ENCODE assay signal across 9 cellular contexts in genomic region chr1:114458208-114458777, GRCh38. TPM values are rescaled to one million over a fixed set of nuclear protein-coding genes. Genes with fewer than 3 reads are reported as not detected.
DNase-seq lines count a peak whose midpoint lies in the region; ATAC-seq, FAIRE-seq and TF ChIP-seq lines count a peak whose summit lies in the region.
"Had no signal": no experiment of that assay in that cellular context is flagged by ENCODE, and none has a peak within 500 bp of the region (broad histone marks: within the 10 kb centered on the region; RNA-seq: fewer than 3 reads in every experiment).

No MANE protein-coding gene starts in this region.

- peak; percentile 39 for ATAC-seq in HepG2

- H3K79me2 ChIP-seq in HepG2 (ENCODE audit: insufficient read depth, low read length): peaks cover 29% of the 10 kb centered on the region

- peaks cover 13% of the 10 kb centered on the region for H3K4me1 Mint-ChIP-seq in CD14-positive monocyte
- peaks cover 17% of the 10 kb centered on the region for H3K4me1 Mint-ChIP-seq in activated T-helper 2 cell treated with anti-CD3 and anti-CD28 coated beads, Interferon-gamma antibody, Interleukin-2, Interleukin-4, amounts not matched to agents 10 μg/mL and 5 μg/mL and 100 μg/mL, durations not matched to agents 14 hours and 24 hours and 36 hours (ENCODE audit: low read depth)

- H2AFZ ChIP-seq in HepG2 (ENCODE audit: low read length): no peak overlapping the region

- peaks cover 1 to 11% (median 6%) of the 10 kb centered on the region in 7 donors for H3K9me3 Mint-ChIP-seq in CD14-positive monocyte
- H3K9me3 Mint-ChIP-seq in activated T-helper 2 cell treated with anti-CD3 and anti-CD28 coated beads, Interferon-gamma antibody, Interleukin-2, Interleukin-4, amounts not matched to agents 10 μg/mL and 5 μg/mL and 100 μg/mL, durations not matched to agents 14 hours and 24 hours and 36 hours: peaks cover 13% of the 10 kb centered on the region

- H3K9me3 ChIP-seq in HepG2 (ENCODE audit: low read length): no peaks in the 10 kb centered on the region

- H4K20me1 ChIP-seq in HepG2 (ENCODE audit: insufficient read depth, low read length): no peaks in the 10 kb centered on the region

- TF ChIP-seq POLR2A in HepG2 (IDR thresholded peaks at IDR 0.05; ENCODE audit: insufficient read depth in 1 of 2, low read depth in 2 of 2, low read length in 2 of 2): no peak

- H3K4me3 Mint-ChIP-seq in CD14-positive monocyte: peak overlapping the region in 1 of 2 donors; percentile 46
- no peak overlapping the region for H3K4me3 Mint-ChIP-seq in activated T-helper 2 cell treated with anti-CD3 and anti-CD28 coated beads, Interferon-gamma antibody, Interleukin-2, Interleukin-4, amounts not matched to agents 10 μg/mL and 5 μg/mL and 100 μg/mL, durations not matched to agents 14 hours and 24 hours and 36 hours (ENCODE audit: low read depth)

- no peaks in the 10 kb centered on the region for H3K27me3 Mint-ChIP-seq in CD14-positive monocyte (ENCODE audit: low read depth in 3 of 3)
- H3K27me3 Mint-ChIP-seq in activated T-helper 2 cell treated with anti-CD3 and anti-CD28 coated beads, Interferon-gamma antibody, Interleukin-2, Interleukin-4, amounts not matched to agents 10 μg/mL and 5 μg/mL and 100 μg/mL, durations not matched to agents 14 hours and 24 hours and 36 hours (ENCODE audit: low read depth): no peaks in the 10 kb centered on the region

- peak overlapping the region; percentile 42 for H3K9ac ChIP-seq in HepG2 (ENCODE audit: insufficient read depth, low read depth, low read length)

- TF ChIP-seq RAD21 in HepG2 (CRISPR knock-in tag; IDR thresholded peaks at IDR 0.05): no peak

- POLR2A ChIA-PET in HepG2 (lab: Yijun Ruan, JAX): interaction anchor here (1.2 to 2.5 kb wide), 3 partner anchors 9 to 10 kb away, joined by 3 to 12 read pairs (median 5); no protein-coding TSS in a partner anchor

- peaks cover 73 to 74% of the 10 kb centered on the region in 2 donors for H3K36me3 Mint-ChIP-seq in CD14-positive monocyte
- peaks cover 88% of the 10 kb centered on the region for H3K36me3 Mint-ChIP-seq in activated T-helper 2 cell treated with anti-CD3 and anti-CD28 coated beads, Interferon-gamma antibody, Interleukin-2, Interleukin-4, amounts not matched to agents 10 μg/mL and 5 μg/mL and 100 μg/mL, durations not matched to agents 14 hours and 24 hours and 36 hours (ENCODE audit: low read depth)

- TF ChIP-seq EP300 in HepG2 (IDR thresholded peaks at IDR 0.05; ENCODE audit: low read depth in 2 of 2, low read length in 2 of 2): peak in 1 of 2 experiments; percentile 69; a peak in 2 of 4 replicates
- peak; percentile 45; the same call in 1 of the 2 replicates for TF ChIP-seq EP300 in HepG2 (CRISPR knock-in tag; IDR thresholded peaks at IDR 0.05; ENCODE audit: borderline replicate concordance)

- peaks cover 16 to 45% of the 10 kb centered on the region in 2 experiments for H3K36me3 ChIP-seq in HepG2 (replicated peaks in 1 of 2; ENCODE audit: control insufficient read depth in 1 of 2, insufficient read depth in 2 of 2, low read length in 2 of 2)

- H3K4me1 ChIP-seq in HepG2 (ENCODE audit: insufficient read depth, low read length): peaks cover 69% of the 10 kb centered on the region

- CTCF ChIA-PET in HepG2 (lab: Yijun Ruan, JAX; ENCODE audit: low intra/inter-chr PET ratio, low total read pairs): no interaction called here

- FAIRE-seq in HepG2 (lab: Jason Lieb, UNC): peak; percentile 63

- H3K27ac ChIP-seq in HepG2 (ENCODE audit: extremely low read length, insufficient read depth, low read length): peak overlapping the region; percentile 92

- intact Hi-C loops in CD14-positive monocyte (cut with micrococcal nuclease) (loop anchor here in 1 of 2 donors (10.0 kb wide), 1 partner anchor 57 kb away; the partner anchor contains the start of gene TRIM33), HepG2 (cut with micrococcal nuclease; ENCODE audit: unreplicated experiment) (loop anchor here (1.0 kb wide), 1 partner anchor 9 kb away; no protein-coding TSS in a partner anchor)
- intact Hi-C loops in activated T-helper 2 cell treated with anti-CD3 and anti-CD28 coated beads, Interferon-gamma antibody, Interleukin-2, Interleukin-4, amounts not matched to agents 10 μg/mL and 5 μg/mL and 100 μg/mL, durations not matched to agents 14 hours and 24 hours and 36 hours (cut with micrococcal nuclease): no loop called here

- peak overlapping the region; percentile 83 to 95 (median 90) for H3K27ac Mint-ChIP-seq in CD14-positive monocyte
- H3K27ac Mint-ChIP-seq in activated T-helper 2 cell treated with anti-CD3 and anti-CD28 coated beads, Interferon-gamma antibody, Interleukin-2, Interleukin-4, amounts not matched to agents 10 μg/mL and 5 μg/mL and 100 μg/mL, durations not matched to agents 14 hours and 24 hours and 36 hours: peak overlapping the region; percentile 50

- DNase-seq in CD14-positive monocyte (ENCODE audit: low spot score) (peak; percentile 75), HS-27A (ENCODE audit: low read depth) (peak; percentile 50), HepG2 (ENCODE audit: low spot score) (peak; percentile 77), ureter (ENCODE audit: low spot score) (no peak), NCI-H446 treated with DMSO at 0.1 percent for 48 hours (lab: John Stamatoyannopoulos, UW) (no peak), germinal center (ENCODE audit: low spot score) (no peak), HuH-7 (ENCODE audit: low spot score) (no peak)
- DNase-seq in activated T-helper 2 cell treated with anti-CD3 and anti-CD28 coated beads, Interferon-gamma antibody, Interleukin-2, Interleukin-4, amounts not matched to agents 10 μg/mL and 5 μg/mL and 100 μg/mL, durations not matched to agents 14 hours and 24 hours and 36 hours (ENCODE audit: low spot score): no peak
- DNase-seq: NCI-H2081 treated with DMSO at 0.1 percent for 48 hours had no signal

- H3K27me3 ChIP-seq in HepG2 (ENCODE audit: control insufficient read depth in 1 of 2, insufficient read depth in 2 of 2, low read length in 2 of 2): no peaks in the 10 kb centered on the region

- TF ChIP-seq CTCF in CD14-positive monocyte (IDR thresholded peaks at IDR 0.05) (no peak), HepG2 (CRISPR knock-in tag; IDR thresholded peaks at IDR 0.05) (no peak)

- peak overlapping the region; percentile 62 for H3K4me2 ChIP-seq in HepG2 (ENCODE audit: low read depth, low read length)

- BruUV-seq in HepG2 (replicated peaks; lab: Mats Ljungman, UMichigan): TSS peak; percentile 8

- H3K4me3 ChIP-seq in HepG2 (replicated peaks in 1 of 3; ENCODE audit: insufficient read depth in 1 of 3, low read depth in 2 of 3, low read length in 3 of 3): peak overlapping the region in 2 of 3 experiments; percentile 18 to 29; a peak in 1 of 6 replicates

- in situ Hi-C loops in HepG2 (cut with HindIII; ENCODE audit: extremely low pct_ligation_motif_present, low pct_unique_long_range_greater_than_20kb): loop anchor here (5.0 kb wide), 1 partner anchor 34 kb away; no protein-coding TSS in a partner anchor

TF ChIP-seq in HepG2, 621 proteins besides CTCF, POLR2A, EP300 and RAD21 (continues in another document):
- TF ChIP-seq MED1 (CRISPR knock-in tag; IDR thresholded peaks at IDR 0.05) (peak; percentile 52; the same call in 1 of the 2 replicates), ARNTL (CRISPR knock-in tag; IDR thresholded peaks at IDR 0.05) (no peak), AGO1 (IDR thresholded peaks at IDR 0.05; ENCODE audit: low read depth, low read length, poor library complexity, severe bottlenecking) (no peak), ZNF12 (CRISPR knock-in tag; IDR thresholded peaks at IDR 0.05) (peak; percentile 56; the same call in 1 of the 2 replicates), MAFK (conservative IDR thresholded peaks at IDR 0.05 in 1 of 2, IDR thresholded peaks at IDR 0.05 in 1 of 2; ENCODE audit: low read length in 2 of 2) (peak; percentile 44 to 59; a peak in 2 of 4 replicates), ZNF75D (CRISPR knock-in tag; IDR thresholded peaks at IDR 0.05; ENCODE audit: borderline replicate concordance) (no peak)

RNA-seq across cellular contexts. Expression of gene TRIM33, which starts 52.7 kb away (rescaled TPM):
- polyA plus RNA-seq in CD14-positive monocyte (10 to 100 TPM; 11.8 to 16.5 TPM), HepG2 (2011; rRNA removed) (31.0 and 35.5 TPM in 2 replicates)
- total RNA-seq in activated T-helper 2 cell treated with anti-CD3 and anti-CD28 coated beads, Interferon-gamma antibody, Interleukin-2, Interleukin-4, amounts not matched to agents 10 μg/mL and 5 μg/mL and 100 μg/mL, durations not matched to agents 14 hours and 24 hours and 36 hours: 41.5 and 44.7 TPM in 2 replicates
- total RNA-seq in HepG2 (2016; rRNA removed; fragmentation: Illumina TruSeq; extraction: Trizol) (42.2 and 42.8 TPM in 2 replicates), ureter (78.5 TPM)
- total RNA-seq in HepG2 (2016; cell fraction: cytosol; rRNA removed; fragmentation: Illumina TruSeq; extraction: Trizol; ENCODE audit: low read depth): 8.8 and 9.0 TPM in 2 replicates
- total RNA-seq in HepG2 (2016; cell fraction: insoluble cytoplasmic fraction; rRNA removed; fragmentation: Illumina TruSeq; extraction: Trizol): 39.4 and 41.0 TPM in 2 replicates
- 11.6 and 13.2 TPM in 2 replicates for total RNA-seq in HepG2 (2016; cell fraction: membrane; rRNA removed; fragmentation: Illumina TruSeq; extraction: Trizol)
- 54.1 and 54.2 TPM in 2 replicates for total RNA-seq in HepG2 (2016; cell fraction: nucleus; rRNA removed; fragmentation: Illumina TruSeq; extraction: Trizol)
- 12.2 and 14.5 TPM in 2 replicates for polyA plus RNA-seq in HepG2 (2011; cell fraction: cytosol; rRNA removed)
- 28.4 and 29.4 TPM in 2 replicates for polyA plus RNA-seq in HepG2 (2011; cell fraction: nucleus; rRNA removed)
- 19.4 and 23.2 TPM in 2 replicates for polyA plus RNA-seq in HepG2 (2012)
- 0.87 and 0.88 TPM in 2 replicates for polyA plus RNA-seq in HepG2 (2016; cell fraction: cytosol; fragmentation: Illumina TruSeq; extraction: Trizol; ENCODE audit: low read depth)
- polyA plus RNA-seq in HepG2 (2016; cell fraction: insoluble cytoplasmic fraction; fragmentation: Illumina TruSeq; extraction: Trizol; ENCODE audit: low read depth): 27.4 and 29.1 TPM in 2 replicates
- 2.7 and 3.4 TPM in 2 replicates for polyA plus RNA-seq in HepG2 (2016; cell fraction: membrane; fragmentation: Illumina TruSeq; extraction: Trizol; ENCODE audit: low read depth)
- polyA plus RNA-seq in HepG2 (2016; cell fraction: nucleus; fragmentation: Illumina TruSeq; extraction: Trizol; ENCODE audit: insufficient read depth, low read depth): 38.6 and 49.9 TPM in 2 replicates
- 39.0 and 73.0 TPM in 2 replicates for polyA minus RNA-seq in HepG2 (2011; rRNA and poly(A)+ RNA removed; ENCODE audit: low replicate concordance)
- 30.9 and 38.0 TPM in 2 replicates for polyA minus RNA-seq in HepG2 (2011; cell fraction: cytosol; rRNA and poly(A)+ RNA removed)
- 91.8 and 97.2 TPM in 2 replicates for polyA minus RNA-seq in HepG2 (2011; cell fraction: nucleus; rRNA and poly(A)+ RNA removed)

Comparison
In these comparisons a context has a peak if more than half of its experiments do, and no peak if none do; other contexts are left out.
1. DNase-seq: peak in CD14-positive monocyte (single experiment), HS-27A (single experiment) and HepG2 (single experiment); none in activated T-helper 2 cell treated with anti-CD3 and anti-CD28 coated beads, Interferon-gamma antibody, Interleukin-2, Interleukin-4, amounts not matched to agents 10 μg/mL and 5 μg/mL and 100 μg/mL, durations not matched to agents 14 hours and 24 hours and 36 hours (single experiment), ureter (single experiment), NCI-H446 treated with DMSO at 0.1 percent for 48 hours (single experiment), germinal center (single experiment) and HuH-7 (single experiment).